In the genomic region with DNA sequence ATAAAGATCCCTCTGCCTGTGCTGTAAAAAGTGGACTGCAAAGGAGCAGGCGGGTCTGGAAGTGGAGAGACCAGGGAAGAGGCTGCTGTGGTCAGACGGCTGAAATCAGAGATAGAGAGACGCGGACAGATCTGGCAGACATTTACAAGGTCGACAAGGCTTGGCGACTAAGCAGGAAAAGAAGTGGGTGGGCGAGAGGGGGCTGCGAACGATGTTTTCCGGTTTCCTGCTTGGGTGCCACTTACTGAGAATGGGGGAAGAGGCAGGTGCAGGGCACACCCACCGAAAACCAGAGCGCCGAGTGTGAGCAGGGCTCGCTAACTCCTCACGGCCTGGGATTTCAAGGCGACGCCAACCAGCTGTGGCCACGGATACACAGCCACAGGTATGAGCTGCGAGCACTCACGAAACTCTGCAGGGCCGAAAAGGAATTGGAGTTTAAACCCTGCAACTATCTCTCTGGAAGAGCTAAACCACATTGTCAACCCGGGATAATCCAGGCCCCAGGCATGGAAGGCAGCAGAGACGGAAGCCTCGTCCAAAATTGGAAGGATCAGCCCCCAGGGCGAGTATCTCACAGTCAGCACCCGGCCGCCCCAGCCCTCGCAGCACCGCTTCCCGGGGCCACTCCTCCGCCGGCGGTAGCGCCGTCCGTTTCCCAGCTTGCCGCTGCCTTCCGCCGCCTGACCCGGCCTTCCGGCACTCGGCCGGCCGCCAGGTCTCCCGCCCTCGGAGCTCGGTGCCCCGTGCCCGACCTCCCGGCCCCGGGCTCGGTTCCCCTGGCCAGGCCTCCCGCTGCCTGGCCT, we compare ENCODE assay signal across 8 cellular contexts. TPM values are rescaled to one million over a fixed set of nuclear protein-coding genes. Genes with fewer than 3 reads are reported as not detected.
A peak's percentile ranks its signal among the peaks of the same experiment; 100 is the strongest.
DNase-seq lines count a peak whose midpoint lies in the region; FAIRE-seq and TF ChIP-seq lines count a peak whose summit lies in the region.

No MANE protein-coding gene starts in this region.

- peak overlapping the region; percentile 69 for H3K27ac Mint-ChIP-seq in Caco-2 (ENCODE audit: unreplicated experiment)

- under 1% methylated on average over 46 of the region's 53 CpGs for WGBS in smooth muscle cell (ENCODE audit: low lambda C conversion rate)

- H3K4me1 Mint-ChIP-seq in Caco-2 (ENCODE audit: low read depth, unreplicated experiment): peaks cover 14% of the 10 kb centered on the region

- no peaks in the 10 kb centered on the region for H3K36me3 ChIP-seq in Caco-2 (ENCODE audit: control insufficient read depth, insufficient read depth, low read length)
- no peaks in the 10 kb centered on the region for H3K36me3 ChIP-seq in smooth muscle cell (ENCODE audit: low read depth)

- BruUV-seq in Caco-2 (replicated peaks; lab: Mats Ljungman, UMichigan): no TSS peak

- intact Hi-C loops in Caco-2 (cut with micrococcal nuclease; ENCODE audit: unreplicated experiment): loop anchor here (2.0 to 10.0 kb wide), 5 partner anchors 84 to 384 kb away; a partner anchor contains a TSS

- H3K9me3 ChIP-seq in Caco-2 (no peaks in the 10 kb centered on the region), smooth muscle cell (replicated peaks; ENCODE audit: low read depth) (no peaks in the 10 kb centered on the region)

- no peak for FAIRE-seq in HTR-8/SVneo (lab: Jason Lieb, UNC)

- peak overlapping the region; percentile 63 for H3K4me3 ChIP-seq in Caco-2 (ENCODE audit: low read depth, low read length)
- H3K4me3 ChIP-seq in WI38 (ENCODE audit: low read depth, low read length): peak overlapping the region; percentile 87
- H3K4me3 ChIP-seq in smooth muscle cell: peak overlapping the region; percentile 98

- H3K9ac ChIP-seq in smooth muscle cell (ENCODE audit: low read depth): peak overlapping the region; percentile 93

- peak overlapping the region; percentile 88 for H3K27ac ChIP-seq in caudate nucleus (ENCODE audit: low read depth, low read length)
- peak overlapping the region; percentile 97 for H3K27ac ChIP-seq in smooth muscle cell (ENCODE audit: low read depth)

- peaks cover 47% of the 10 kb centered on the region for H4K20me1 ChIP-seq in smooth muscle cell (ENCODE audit: low read depth)

- TF ChIP-seq CTCF in Caco-2 (IDR thresholded peaks at IDR 0.05; ENCODE audit: insufficient read depth in 1 of 2, low read depth in 1 of 2, low read length in 1 of 2, severe bottlenecking in 1 of 2, unreplicated experiment in 1 of 2) (no peak), GM20000 (IDR thresholded peaks at IDR 0.05; ENCODE audit: extremely low read depth, missing control alignments) (no peak), WI38 (IDR thresholded peaks at IDR 0.05; ENCODE audit: low read depth, low read length) (no peak), smooth muscle cell (IDR thresholded peaks at IDR 0.05; ENCODE audit: borderline replicate concordance, insufficient read depth, poor library complexity, severe bottlenecking) (no peak)

- peak overlapping the region; percentile 58 for H2AFZ ChIP-seq in smooth muscle cell (ENCODE audit: low read depth)

- POLR2A ChIA-PET in Caco-2 (lab: Charles Lee): interaction anchor here (0.6 to 2.7 kb wide), 3 partner anchors 86 to 884 kb away, joined by 3 to 17 read pairs (median 4); a partner anchor contains a TSS

- H3K27me3 ChIP-seq in Caco-2 (replicated peaks; ENCODE audit: control insufficient read depth, insufficient read depth, low read length): no peaks in the 10 kb centered on the region
- H3K27me3 ChIP-seq in smooth muscle cell (ENCODE audit: low read depth): no peaks in the 10 kb centered on the region

- peaks cover 9% of the 10 kb centered on the region for H3K36me3 Mint-ChIP-seq in Caco-2 (ENCODE audit: insufficient read depth, unreplicated experiment)

- H3K4me2 ChIP-seq in smooth muscle cell: peak overlapping the region; percentile 94

- DNase-seq in Caco-2 (peak; percentile 40 to 57), GM20000 (ENCODE audit: low spot score) (peak; percentile 45), HTR-8/SVneo (ENCODE audit: insufficient read length, low spot score) (peak; percentile 22), caudate nucleus (lab: John Stamatoyannopoulos, UW) (peak in 52 of 61 donors; percentile 3 to 73 (median 48)), iris pigment epithelial cell (ENCODE audit: low read depth) (peak; percentile 49), smooth muscle cell (lab: John Stamatoyannopoulos, UW; ENCODE audit: unreplicated experiment) (peak; percentile 54), GM19240 (ENCODE audit: insufficient read length, low spot score) (no peak)

- H3K27me3 Mint-ChIP-seq in Caco-2 (ENCODE audit: insufficient read depth, unreplicated experiment): no peaks in the 10 kb centered on the region

- peaks cover 40% of the 10 kb centered on the region for H3K79me2 ChIP-seq in smooth muscle cell (ENCODE audit: low read depth)

- CTCF ChIA-PET in Caco-2 (lab: Charles Lee): interaction anchor here (1.6 kb wide), 1 partner anchor 384 kb away, joined by 11 read pairs; no protein-coding TSS in a partner anchor

- no peaks in the 10 kb centered on the region for H3K9me3 Mint-ChIP-seq in Caco-2 (ENCODE audit: unreplicated experiment)

- H3K4me3 Mint-ChIP-seq in Caco-2 (ENCODE audit: unreplicated experiment): peak overlapping the region; percentile 88

- peaks cover 14% of the 10 kb centered on the region for H3F3A ChIP-seq in smooth muscle cell (ENCODE audit: low read depth)

- H3K4me1 ChIP-seq in Caco-2: peaks cover 10% of the 10 kb centered on the region
- peaks cover 34% of the 10 kb centered on the region for H3K4me1 ChIP-seq in smooth muscle cell (ENCODE audit: low read depth)

RNA-seq across cellular contexts. Expression of a gene that starts 0.8 kb away (rescaled TPM):
- 34.1 and 34.5 TPM in 2 replicates for total RNA-seq in Caco-2 (2022)
- 48.5 and 49.5 TPM in 2 replicates for total RNA-seq in smooth muscle cell
- polyA plus RNA-seq in smooth muscle cell: 29.1 and 35.7 TPM in 2 replicates

RNA-seq across cellular contexts. Expression of a gene that starts 1.1 kb away (rescaled TPM):
- total RNA-seq in Caco-2 (2022): 7.5 and 7.9 TPM in 2 replicates
- total RNA-seq in smooth muscle cell: 15.4 and 21.6 TPM in 2 replicates
- 7.5 and 8.3 TPM in 2 replicates for polyA plus RNA-seq in smooth muscle cell
